8 cellular contexts compared by ENCODE assay signal in genomic region chr3:142888099-142888483, GRCh38. TPM values are rescaled to one million over a fixed set of nuclear protein-coding genes. Genes with fewer than 3 reads are reported as not detected.
A peak's percentile ranks its signal among the peaks of the same experiment; 100 is the strongest.
DNase-seq lines count a peak whose midpoint lies in the region; ATAC-seq and TF ChIP-seq lines count a peak whose summit lies in the region.

No MANE protein-coding gene starts in this region.

- WGBS in hepatocyte (ENCODE audit: low lambda C conversion rate, missing lambda C conversion rate): 3% methylated on average over 14 of the region's 14 CpGs

- H4K20me1 ChIP-seq in hepatocyte (ENCODE audit: insufficient read depth, poor library complexity, severe bottlenecking): no peaks in the 10 kb centered on the region

- ATAC-seq in HG03135 (IDR thresholded peaks at IDR 0.05; ENCODE audit: unreplicated experiment): no peak

- no peaks in the 10 kb centered on the region for H3K79me2 ChIP-seq in hepatocyte

- H3K4me3 Mint-ChIP-seq in activated naive CD8-positive, alpha-beta T cell: peak overlapping the region; percentile 62

- no peak for TF ChIP-seq CTCF in hepatocyte (IDR thresholded peaks at IDR 0.05; ENCODE audit: poor library complexity)

- H3K4me2 ChIP-seq in hepatocyte (peak overlapping the region; percentile 99), skeletal muscle satellite cell (ENCODE audit: low read length) (peak overlapping the region; percentile 88)

- H3K9me2 ChIP-seq in hepatocyte (replicated peaks; ENCODE audit: insufficient read depth): no peaks in the 10 kb centered on the region

- H3K4me1 ChIP-seq in hepatocyte (ENCODE audit: insufficient read depth) (peaks cover 3% of the 10 kb centered on the region), skeletal muscle satellite cell (ENCODE audit: control insufficient read depth, insufficient read depth, low read length) (peaks cover 19% of the 10 kb centered on the region)

- peaks cover 32% of the 10 kb centered on the region for H3K27me3 Mint-ChIP-seq in activated naive CD8-positive, alpha-beta T cell

- H3K4me3 ChIP-seq in hepatocyte (peak overlapping the region; percentile 77), skeletal muscle satellite cell (ENCODE audit: low read length) (peak overlapping the region; percentile 83)

- H3K36me3 Mint-ChIP-seq in activated naive CD8-positive, alpha-beta T cell: no peaks in the 10 kb centered on the region

- DNase-seq in DMS53 (lab: John Stamatoyannopoulos, UW) (peak; percentile 59), DMS53 treated with DMSO at 0.1 percent for 48 hours (lab: John Stamatoyannopoulos, UW; ENCODE audit: unreplicated experiment) (no peak), NCI-H1930 (lab: John Stamatoyannopoulos, UW) (peak; percentile 20 to 21), hepatocyte (ENCODE audit: low spot score) (peak; percentile 21), dermis blood vessel endothelial cell (no peak)

- no peaks in the 10 kb centered on the region for H3K36me3 ChIP-seq in hepatocyte (replicated peaks; ENCODE audit: insufficient read depth, low read depth)
- no peaks in the 10 kb centered on the region for H3K36me3 ChIP-seq in skeletal muscle satellite cell (ENCODE audit: insufficient read depth, low read length)

- H3K27ac Mint-ChIP-seq in activated naive CD8-positive, alpha-beta T cell: no peak overlapping the region

- H3K27ac ChIP-seq in hepatocyte: no peak overlapping the region

- H3K4me1 Mint-ChIP-seq in activated naive CD8-positive, alpha-beta T cell (ENCODE audit: low read depth): peaks cover 8% of the 10 kb centered on the region

- peak overlapping the region; percentile 72 for H3K9ac ChIP-seq in skeletal muscle satellite cell (ENCODE audit: low read depth, low read length)

- H3K9me3 ChIP-seq in hepatocyte (ENCODE audit: low read depth): no peaks in the 10 kb centered on the region
- H3K9me3 ChIP-seq in skeletal muscle satellite cell (replicated peaks; ENCODE audit: low read length): no peaks in the 10 kb centered on the region

- peaks cover 25% of the 10 kb centered on the region for H3K27me3 ChIP-seq in hepatocyte
- H3K27me3 ChIP-seq in skeletal muscle satellite cell (ENCODE audit: control insufficient read depth, insufficient read depth, low read length): no peaks in the 10 kb centered on the region

- no peaks in the 10 kb centered on the region for H3K9me3 Mint-ChIP-seq in activated naive CD8-positive, alpha-beta T cell (ENCODE audit: low read depth)

- peak overlapping the region; percentile 93 for H2AFZ ChIP-seq in hepatocyte

RNA-seq across cellular contexts. Expression of gene PCOLCE2, which starts 0.8 kb away (rescaled TPM):
- total RNA-seq in hepatocyte (10.8 and 11.2 TPM in 2 replicates), dermis blood vessel endothelial cell (0.23 and 0.68 TPM in 2 replicates)
- polyA plus RNA-seq in hepatocyte: 5.5 and 9.2 TPM in 2 replicates
- 50.4 and 66.2 TPM in 2 replicates for total RNA-seq in skeletal muscle satellite cell (2012; rRNA removed)

Comparison
In these comparisons a context has a peak if more than half of its experiments do, and no peak if none do; other contexts are left out.
1. DNase-seq: peak in DMS53 (single experiment), NCI-H1930 (2 of 2) and hepatocyte (single experiment); none in DMS53 treated with DMSO at 0.1 percent for 48 hours (single experiment) and dermis blood vessel endothelial cell (single experiment).